5 cellular contexts compared by ENCODE assay signal in genomic region chr6:49476564-49476963, GRCh38. TPM values are rescaled to one million over a fixed set of nuclear protein-coding genes. Genes with fewer than 3 reads are reported as not detected.
"Had no signal": no experiment of that assay in that cellular context is flagged by ENCODE, and none has a peak within 500 bp of the region (broad histone marks: within the 10 kb centered on the region; RNA-seq: fewer than 3 reads in every experiment).

No MANE protein-coding gene starts in this region.

RNA-seq across cellular contexts. Expression of gene GLYATL3, which starts 23.2 kb away (rescaled TPM):
- total RNA-seq: HepG2, HT-29, HT1080, IMR-90 had no signal
- polyA plus RNA-seq: IgD-negative memory B cell, IMR-90 had no signal
